ENCODE assay signal across 22 cellular contexts in genomic region chr2:100869146-100869545, GRCh38.
"Had no signal": no experiment of that assay in that cellular context is flagged by ENCODE, and none has a peak within 500 bp of the region (broad histone marks: within the 10 kb centered on the region; RNA-seq: fewer than 3 reads in every experiment).

No MANE protein-coding gene starts in this region.

- H3K27me3 ChIP-seq: brain microvascular endothelial cell, dorsolateral prefrontal cortex had no signal

- H3K27ac ChIP-seq: brain microvascular endothelial cell, coronary artery, dorsolateral prefrontal cortex had no signal

- DNase-seq: activated CD4-positive, alpha-beta memory T cell treated with anti-CD3 and anti-CD28 coated beads, Interleukin-2, amount 10 ng/mL, durations not matched to agents 7 days and 5 days; activated CD4-positive, alpha-beta T cell treated with anti-CD3 and anti-CD28 coated beads for 4 hours; activated CD4-positive, alpha-beta T cell treated with anti-CD3 and anti-CD28 coated beads, Interleukin-2, amount 10 ng/mL, durations not matched to agents 7 days and 5 days; activated CD4-positive, alpha-beta T cell treated with anti-CD3 and anti-CD28 coated beads, Interleukin-2, amount 50 U/mL, for 4 hours; activated CD4-positive, CD25-positive, alpha-beta regulatory T cell; activated CD4-positive, CD25-positive, alpha-beta regulatory T cell treated with anti-CD3 and anti-CD28 coated beads, Interleukin-2, amount 50 U/mL, for 72 hours; activated effector memory CD4-positive, alpha-beta T cell treated with Interleukin-2 at 50 U/mL for 16 hours; activated gamma-delta T cell treated with Interleukin-2 at 50 U/mL for 16 hours; activated naive CD4-positive, alpha-beta T cell treated with anti-CD3 and anti-CD28 coated beads, Interleukin-2, amount 50 U/mL, for 16 hours; activated naive CD4-positive, alpha-beta T cell treated with Interleukin-2 at 50 U/mL for 16 hours; activated T-cell treated with anti-CD3 and anti-CD28 coated beads, Interleukin-2, amount 50 U/mL, for 4 hours; amniotic stem cell; anterior cingulate cortex; brain microvascular endothelial cell; dorsolateral prefrontal cortex; effector memory CD4-positive, alpha-beta T cell; endodermal cell; head of caudate nucleus; T-helper 2 cell had no signal

- H3K4me3 ChIP-seq: coronary artery, dorsolateral prefrontal cortex had no signal

- ATAC-seq: activated T-cell treated with anti-CD3 and anti-CD28 coated beads, Interleukin-2, amount 50 U/mL, for 4 hours; activated T-helper 17 cell treated with anti-CD3 and anti-CD28 coated beads, Interleukin-2, amount 50 U/mL, for 72 hours; esophagus mucosa had no signal
